8 cellular contexts compared by ENCODE assay signal in genomic region chr16:66928702-66929388, GRCh38. TPM values are rescaled to one million over a fixed set of nuclear protein-coding genes. Genes with fewer than 3 reads are reported as not detected.
A peak's percentile ranks its signal among the peaks of the same experiment; 100 is the strongest.
DNase-seq lines count a peak whose midpoint lies in the region; ATAC-seq and TF ChIP-seq lines count a peak whose summit lies in the region.

No MANE protein-coding gene starts in this region.

- peak; percentile 70 for DNase-seq in Right ventricle myocardium inferior (ENCODE audit: missing footprints)
- no peak for DNase-seq in left ventricle myocardium superior
- peak; percentile 32 for DNase-seq in SK-MEL-5 (ENCODE audit: low read depth, low spot score)
- DNase-seq in testis = peak; percentile 50
- DNase-seq in COLO829 (ENCODE audit: low spot score) = no peak
- DNase-seq in cerebellum (ENCODE audit: low spot score) = no peak

- no peak overlapping the region for H3K4me3 ChIP-seq in testis

- intact Hi-C loops in Right ventricle myocardium inferior (cut with DNase I) = no loop called here
- intact Hi-C loops in left ventricle myocardium superior (cut with micrococcal nuclease) = no loop called here
- intact Hi-C loops in testis (cut with DNase I; ENCODE audit: low total_unique reads) = no loop called here

- peak in 1 of 3 experiments; percentile 18 for TF ChIP-seq CTCF in testis (IDR thresholded peaks at IDR 0.05)

- H3K27ac ChIP-seq in testis = no peak overlapping the region

- no peak for TF ChIP-seq POLR2A in testis (IDR thresholded peaks at IDR 0.05)

- ATAC-seq in Right ventricle myocardium inferior (no peak), left ventricle myocardium superior (no peak), esophagus mucosa (peak; percentile 33), HG03469 (IDR thresholded peaks at IDR 0.05; ENCODE audit: unreplicated experiment) (no peak)

- WGBS in testis, 2 donors = 84 to 89% methylated on average over 10 of the region's 10 CpGs

- H3K27me3 ChIP-seq in testis = no peaks in the 10 kb centered on the region

- H3K9me3 ChIP-seq in testis = no peaks in the 10 kb centered on the region

- no peaks in the 10 kb centered on the region for H3K36me3 ChIP-seq in testis (ENCODE audit: low read depth, missing control alignments)

- in situ Hi-C loops in SK-MEL-5 (cut with HindIII; ENCODE audit: low pct_unique_long_range_greater_than_20kb, low sequenced_read_pairs) = no loop called here

- peaks cover 21% of the 10 kb centered on the region for H3K4me1 ChIP-seq in testis

RNA-seq across cellular contexts. Expression of gene RRAD, which starts 3.5 kb away (rescaled TPM):
- total RNA-seq in Right ventricle myocardium inferior (84.3 TPM), left ventricle myocardium superior (86.7 TPM), esophagus mucosa (59.1 TPM), testis (10 to 100 TPM; 12.4 to 19.4 TPM), cerebellum (1.1 TPM)
- total RNA-seq in SK-MEL-5 (2014; rRNA removed; shearing (Covaris generic)) = not detected in 2 replicates
- not detected in 2 replicates for polyA plus RNA-seq in SK-MEL-5 (2015; cell fraction: cytosol; rRNA removed)
- not detected in 2 replicates for polyA plus RNA-seq in SK-MEL-5 (2015; cell fraction: nucleus; rRNA removed)
- polyA plus RNA-seq in testis (ENCODE audit: insufficient read depth, low read depth, low replicate concordance) = 9.1 TPM

RNA-seq across cellular contexts. Expression of gene CIAO2B, which starts 5.4 kb away (rescaled TPM):
- total RNA-seq in Right ventricle myocardium inferior (127 TPM), left ventricle myocardium superior (114 TPM), esophagus mucosa (125 TPM), testis (100 to 1,000 TPM; 113 to 179 TPM), cerebellum (60.5 TPM)
- total RNA-seq in SK-MEL-5 (2014; rRNA removed; shearing (Covaris generic)) = 134 and 148 TPM in 2 replicates
- 114 and 162 TPM in 2 replicates for polyA plus RNA-seq in SK-MEL-5 (2015; cell fraction: cytosol; rRNA removed)
- 20.1 and 50.2 TPM in 2 replicates for polyA plus RNA-seq in SK-MEL-5 (2015; cell fraction: nucleus; rRNA removed)
- 145 TPM for polyA plus RNA-seq in testis (ENCODE audit: insufficient read depth, low read depth, low replicate concordance)

RNA-seq across cellular contexts. Expression of gene CES2, which starts 6.5 kb away (rescaled TPM):
- total RNA-seq in Right ventricle myocardium inferior = 126 TPM
- total RNA-seq in left ventricle myocardium superior = 103 TPM
- 14.8 and 19.4 TPM in 2 replicates for total RNA-seq in SK-MEL-5 (2014; rRNA removed; shearing (Covaris generic))
- polyA plus RNA-seq in SK-MEL-5 (2015; cell fraction: cytosol; rRNA removed) = 20.1 and 30.9 TPM in 2 replicates
- polyA plus RNA-seq in SK-MEL-5 (2015; cell fraction: nucleus; rRNA removed) = 21.2 and 24.1 TPM in 2 replicates
- 151 TPM for total RNA-seq in esophagus mucosa
- total RNA-seq in testis = 10 to 100 TPM; 49.1 to 51.9 TPM
- polyA plus RNA-seq in testis (ENCODE audit: insufficient read depth, low read depth, low replicate concordance) = 34.4 TPM
- total RNA-seq in cerebellum = 32.0 TPM

RNA-seq across cellular contexts. Expression of gene CDH16, which starts 10.2 kb away (rescaled TPM):
- total RNA-seq in Right ventricle myocardium inferior (0.16 TPM), left ventricle myocardium superior (not detected), esophagus mucosa (5.0 TPM), testis (under 1 TPM; 0.31 to 0.39 TPM), cerebellum (not detected)
- not detected in 2 replicates for total RNA-seq in SK-MEL-5 (2014; rRNA removed; shearing (Covaris generic))
- not detected in 2 replicates for polyA plus RNA-seq in SK-MEL-5 (2015; cell fraction: cytosol; rRNA removed)
- not detected in 2 replicates for polyA plus RNA-seq in SK-MEL-5 (2015; cell fraction: nucleus; rRNA removed)
- polyA plus RNA-seq in testis (ENCODE audit: insufficient read depth, low read depth, low replicate concordance) = 2.7 TPM

RNA-seq across cellular contexts. Expression of gene CES3, which starts 32.2 kb away (rescaled TPM):
- total RNA-seq in Right ventricle myocardium inferior (0.78 TPM), left ventricle myocardium superior (1.6 TPM), esophagus mucosa (1.1 TPM), testis (1 to 10 TPM; 4.1 to 4.5 TPM), cerebellum (1.5 TPM)
- total RNA-seq in SK-MEL-5 (2014; rRNA removed; shearing (Covaris generic)) = 0.29 and 1.5 TPM in 2 replicates
- polyA plus RNA-seq in SK-MEL-5 (2015; cell fraction: cytosol; rRNA removed) = 0.89 and 1.4 TPM in 2 replicates
- 3.9 and 9.9 TPM in 2 replicates for polyA plus RNA-seq in SK-MEL-5 (2015; cell fraction: nucleus; rRNA removed)
- polyA plus RNA-seq in testis (ENCODE audit: insufficient read depth, low read depth, low replicate concordance) = 1.5 TPM

Comparison
In these comparisons a context has a peak if more than half of its experiments do, and no peak if none do; other contexts are left out.
1. DNase-seq: peak in Right ventricle myocardium inferior (single experiment), SK-MEL-5 (single experiment) and testis (single experiment); none in left ventricle myocardium superior (single experiment), COLO829 (single experiment) and cerebellum (single experiment).